In the genomic region with DNA sequence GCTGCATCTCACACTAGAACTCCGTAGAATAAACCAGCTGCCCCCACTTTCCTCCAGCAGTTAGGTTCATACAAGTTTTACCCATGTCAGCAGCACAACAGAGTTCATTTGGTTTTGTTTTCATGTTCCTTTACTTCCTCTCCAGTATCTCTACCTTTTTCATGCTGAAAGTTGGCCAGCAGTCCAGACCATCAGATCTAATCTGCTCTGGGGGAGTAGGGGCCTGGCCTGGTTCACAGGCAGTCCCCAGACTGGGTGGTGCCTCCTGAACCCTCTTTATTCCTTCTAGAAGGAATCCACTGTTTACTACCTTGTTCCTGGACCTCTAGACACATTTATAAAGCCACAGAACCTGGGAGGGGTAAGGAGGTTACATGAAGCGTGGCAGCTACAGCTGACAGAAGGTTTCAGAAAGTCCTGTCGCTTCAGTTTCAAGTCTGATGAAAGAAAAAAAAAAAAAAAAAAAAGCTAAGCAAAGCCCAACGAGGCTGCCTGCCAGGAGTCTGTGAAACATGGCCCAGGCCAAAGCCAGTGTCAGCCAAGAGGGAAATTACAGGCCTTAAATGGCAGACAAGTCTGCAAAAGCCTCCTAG, we compare ENCODE assay signal across 1 cellular context.
TF ChIP-seq lines count a peak whose summit lies in the region.

No MANE protein-coding gene starts in this region.

TF ChIP-seq in IMR-90, 13 proteins besides CTCF, POLR2A, EP300 and RAD21 (continued from another document):
- TF ChIP-seq ELK1 (IDR thresholded peaks at IDR 0.05; ENCODE audit: borderline replicate concordance, low read depth, low read length) = no peak
- TF ChIP-seq RCOR1 (IDR thresholded peaks at IDR 0.05; ENCODE audit: insufficient replicate concordance, low read length) = no peak
- TF ChIP-seq CHD1 (IDR thresholded peaks at IDR 0.05; ENCODE audit: low read depth, low read length) = no peak
- no peak for TF ChIP-seq FOS (IDR thresholded peaks at IDR 0.05; ENCODE audit: low read depth, low read length)
- TF ChIP-seq, protein P1, sequence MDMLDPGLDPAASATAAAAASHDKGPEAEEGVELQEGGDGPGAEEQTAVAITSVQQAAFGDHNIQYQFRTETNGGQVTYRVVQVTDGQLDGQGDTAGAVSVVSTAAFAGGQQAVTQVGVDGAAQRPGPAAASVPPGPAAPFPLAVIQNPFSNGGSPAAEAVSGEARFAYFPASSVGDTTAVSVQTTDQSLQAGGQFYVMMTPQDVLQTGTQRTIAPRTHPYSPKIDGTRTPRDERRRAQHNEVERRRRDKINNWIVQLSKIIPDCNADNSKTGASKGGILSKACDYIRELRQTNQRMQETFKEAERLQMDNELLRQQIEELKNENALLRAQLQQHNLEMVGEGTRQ (IDR thresholded peaks at IDR 0.05; ENCODE audit: low read depth, low read length) = no peak
- no peak for TF ChIP-seq CEBPB (IDR thresholded peaks at IDR 0.05; ENCODE audit: low read depth, low read length)
- no peak for TF ChIP-seq RFX5 (IDR thresholded peaks at IDR 0.05; ENCODE audit: low read depth, low read length)
- TF ChIP-seq SMC3 (IDR thresholded peaks at IDR 0.05; ENCODE audit: low read depth, low read length) = no peak
- no peak for TF ChIP-seq BHLHE40 (IDR thresholded peaks at IDR 0.05; ENCODE audit: low read depth, low read length)
